8 cellular contexts compared by ENCODE assay signal in the genomic region with DNA sequence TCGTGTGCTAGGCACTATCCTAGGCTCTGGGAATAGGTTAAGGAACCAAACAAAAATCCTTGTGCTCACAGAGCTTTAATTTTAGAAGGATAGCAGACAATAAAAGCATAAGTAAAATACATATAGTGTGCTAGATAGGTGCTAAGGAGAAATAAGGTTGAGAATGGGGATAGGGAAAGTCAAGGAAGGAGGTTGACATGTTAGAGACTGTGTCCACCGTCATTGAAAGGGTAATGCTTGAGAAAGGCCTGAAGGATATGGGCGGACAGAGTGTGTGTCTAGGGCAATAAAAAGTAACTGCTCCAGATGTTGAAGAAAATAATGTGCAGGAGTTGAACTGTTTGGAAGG. TPM values are rescaled to one million over a fixed set of nuclear protein-coding genes. Genes with fewer than 3 reads are reported as not detected.
DNase-seq lines count a peak whose midpoint lies in the region; ATAC-seq lines count a peak whose summit lies in the region.

No MANE protein-coding gene starts in this region.

- peaks cover 32% of the 10 kb centered on the region for H3K27me3 Mint-ChIP-seq in activated T-cell treated with anti-CD3 and anti-CD28 coated beads, Interleukin-2, amount 50 U/mL, for 24 hours
- peaks cover 29% of the 10 kb centered on the region for H3K27me3 Mint-ChIP-seq in T-helper 17 cell

- H3K36me3 Mint-ChIP-seq in activated T-cell treated with anti-CD3 and anti-CD28 coated beads, Interleukin-2, amount 50 U/mL, for 24 hours (ENCODE audit: low read depth): no peaks in the 10 kb centered on the region
- peaks cover 2% of the 10 kb centered on the region for H3K36me3 Mint-ChIP-seq in T-helper 17 cell (ENCODE audit: low read depth)

- peak; percentile 1 for ATAC-seq in T-helper 17 cell

- DNase-seq in activated T-cell treated with anti-CD3 and anti-CD28 coated beads, Interleukin-2, amount 50 U/mL, for 24 hours: no peak
- DNase-seq in activated T-cell treated with anti-CD3 and anti-CD28 coated beads for 4 hours: no peak
- no peak for DNase-seq in T-helper 17 cell
- DNase-seq in DMS53 treated with DMSO at 0.1 percent for 48 hours (lab: John Stamatoyannopoulos, UW; ENCODE audit: unreplicated experiment): no peak
- DNase-seq in SKM-1 treated with dmso at 0.1 percent for 144 hours (lab: John Stamatoyannopoulos, UW; ENCODE audit: unreplicated experiment): no peak
- DNase-seq in activated effector memory CD4-positive, alpha-beta T cell treated with Interleukin-2 at 50 U/mL for 16 hours: no peak

- H3K4me3 ChIP-seq in iPS-18a (ENCODE audit: low read length) (peak overlapping the region; percentile 58), thymus (ENCODE audit: low read length) (peak overlapping the region; percentile 95)

- H3K4me3 Mint-ChIP-seq in activated T-cell treated with anti-CD3 and anti-CD28 coated beads, Interleukin-2, amount 50 U/mL, for 24 hours: peak overlapping the region; percentile 82
- H3K4me3 Mint-ChIP-seq in T-helper 17 cell: peak overlapping the region; percentile 84

- no peak overlapping the region for H3K27ac ChIP-seq in iPS-18a (ENCODE audit: low read length)
- no peak overlapping the region for H3K27ac ChIP-seq in thymus (ENCODE audit: low read depth)

- peaks cover 27% of the 10 kb centered on the region for H3K4me1 Mint-ChIP-seq in activated T-cell treated with anti-CD3 and anti-CD28 coated beads, Interleukin-2, amount 50 U/mL, for 24 hours (ENCODE audit: low read depth)
- H3K4me1 Mint-ChIP-seq in T-helper 17 cell: peaks cover 28% of the 10 kb centered on the region

- H3K4me1 ChIP-seq in iPS-18a (ENCODE audit: control insufficient read depth, low read depth, low read length): no peaks in the 10 kb centered on the region
- H3K4me1 ChIP-seq in thymus (ENCODE audit: control insufficient read depth, insufficient read depth, low read length): peaks cover 8% of the 10 kb centered on the region

- H3K9ac ChIP-seq in iPS-18a (ENCODE audit: low read length): no peak overlapping the region

- H3K27me3 ChIP-seq in iPS-18a (ENCODE audit: control insufficient read depth, insufficient read depth, low read length) (peaks cover 54% of the 10 kb centered on the region), thymus (ENCODE audit: control insufficient read depth, insufficient read depth) (no peaks in the 10 kb centered on the region)

- WGBS in thymus: 19% methylated on average over 3 of the region's 3 CpGs

- no peaks in the 10 kb centered on the region for H3K36me3 ChIP-seq in iPS-18a (ENCODE audit: control insufficient read depth, low read depth, low read length)
- no peaks in the 10 kb centered on the region for H3K36me3 ChIP-seq in thymus (ENCODE audit: control insufficient read depth, insufficient read depth)

- H3K9me3 Mint-ChIP-seq in activated T-cell treated with anti-CD3 and anti-CD28 coated beads, Interleukin-2, amount 50 U/mL, for 24 hours: no peaks in the 10 kb centered on the region

- H3K9me3 ChIP-seq in T-helper 17 cell (ENCODE audit: control insufficient read depth, low read length, poor library complexity, severe bottlenecking) (no peaks in the 10 kb centered on the region), iPS-18a (ENCODE audit: control insufficient read depth, low read depth, low read length) (no peaks in the 10 kb centered on the region), thymus (ENCODE audit: control insufficient read depth) (no peaks in the 10 kb centered on the region)

- peak overlapping the region; percentile 64 for H3K27ac Mint-ChIP-seq in activated T-cell treated with anti-CD3 and anti-CD28 coated beads, Interleukin-2, amount 50 U/mL, for 24 hours
- peak overlapping the region; percentile 84 for H3K27ac Mint-ChIP-seq in T-helper 17 cell

RNA-seq across cellular contexts. Expression of a gene that starts 0.5 kb away (rescaled TPM):
- total RNA-seq in T-helper 17 cell: 10 to 100 TPM in 1 of 2 donors, 1 to 10 TPM in 1; 8.5 to 10.4 TPM
- 14.2 TPM for polyA plus RNA-seq in thymus
